In the genomic region with DNA sequence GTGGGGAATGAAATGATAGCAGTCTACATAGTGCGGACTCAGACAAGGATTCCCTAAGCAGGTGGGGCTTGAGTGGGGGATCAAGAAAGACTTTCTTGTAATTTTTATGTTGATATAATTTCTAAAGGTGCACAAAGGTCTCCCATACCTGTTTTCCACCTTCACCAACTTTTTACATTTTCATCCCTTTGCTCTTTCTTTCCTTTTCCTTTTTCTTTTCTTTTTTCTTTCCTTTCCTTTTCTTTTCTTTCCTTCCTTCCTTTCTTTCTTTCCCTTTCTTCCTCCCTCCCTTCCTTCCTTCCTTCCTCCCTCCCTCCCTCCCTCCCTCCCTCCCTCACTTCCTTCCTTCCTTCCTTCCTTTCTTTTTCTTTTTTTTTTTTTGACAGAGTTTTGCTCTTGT, we compare ENCODE assay signal across 1 cellular context.
A peak's percentile ranks its signal among the peaks of the same experiment; 100 is the strongest.
TF ChIP-seq lines count a peak whose summit lies in the region.

No MANE protein-coding gene starts in this region.

TF ChIP-seq in HepG2, 621 proteins besides CTCF, POLR2A, EP300 and RAD21 (continued from another document):
- TF ChIP-seq SRSF9 (IDR thresholded peaks at IDR 0.05; ENCODE audit: borderline replicate concordance, insufficient read depth, low read depth, low read length, poor library complexity, severe bottlenecking) (peak; percentile 40), GMEB2 (CRISPR knock-in tag; IDR thresholded peaks at IDR 0.05; ENCODE audit: low read depth) (no peak), HNRNPK (IDR thresholded peaks at IDR 0.05; ENCODE audit: low read depth, low read length, poor library complexity, severe bottlenecking) (peak; percentile 75)
